1 cellular context compared by ENCODE assay signal in genomic region chr22:20663137-20663828, GRCh38.
TF ChIP-seq lines count a peak whose summit lies in the region.

No MANE protein-coding gene starts in this region.

TF ChIP-seq in IMR-90, 13 proteins besides CTCF, POLR2A, EP300 and RAD21 (continued from another document):
- TF ChIP-seq MAZ (IDR thresholded peaks at IDR 0.05; ENCODE audit: borderline replicate concordance, low read depth, low read length) (no peak), ELK1 (IDR thresholded peaks at IDR 0.05; ENCODE audit: borderline replicate concordance, low read depth, low read length) (no peak)
- TF ChIP-seq, protein P1, sequence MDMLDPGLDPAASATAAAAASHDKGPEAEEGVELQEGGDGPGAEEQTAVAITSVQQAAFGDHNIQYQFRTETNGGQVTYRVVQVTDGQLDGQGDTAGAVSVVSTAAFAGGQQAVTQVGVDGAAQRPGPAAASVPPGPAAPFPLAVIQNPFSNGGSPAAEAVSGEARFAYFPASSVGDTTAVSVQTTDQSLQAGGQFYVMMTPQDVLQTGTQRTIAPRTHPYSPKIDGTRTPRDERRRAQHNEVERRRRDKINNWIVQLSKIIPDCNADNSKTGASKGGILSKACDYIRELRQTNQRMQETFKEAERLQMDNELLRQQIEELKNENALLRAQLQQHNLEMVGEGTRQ (IDR thresholded peaks at IDR 0.05; ENCODE audit: low read depth, low read length): no peak
